8 cellular contexts compared by ENCODE assay signal in the genomic region with DNA sequence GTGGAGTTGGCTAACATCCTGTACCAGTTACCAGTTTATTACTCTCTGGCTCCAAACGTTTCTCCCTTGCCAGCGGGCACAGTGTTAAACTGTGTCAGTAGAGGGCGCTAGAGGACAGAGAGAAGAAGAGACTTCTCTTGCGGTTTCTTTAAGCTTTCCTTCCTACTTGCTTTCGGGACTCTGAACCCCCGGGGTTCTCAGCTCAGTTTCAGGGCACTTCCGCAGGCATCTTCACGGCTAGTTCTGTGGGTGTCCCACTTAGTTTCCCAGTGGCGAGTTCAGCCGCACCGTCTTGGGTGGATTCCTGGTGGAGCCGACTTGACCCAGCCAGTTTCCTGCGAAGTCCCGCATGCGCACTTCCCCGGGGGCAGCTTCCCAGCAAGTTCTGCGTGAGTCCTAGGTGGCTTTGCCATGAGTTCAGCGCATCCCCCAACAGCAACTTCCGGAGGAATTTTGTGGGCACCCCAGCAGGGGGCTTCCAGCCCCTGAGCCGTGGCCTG.
A peak's percentile ranks its signal among the peaks of the same experiment; 100 is the strongest.
DNase-seq lines count a peak whose midpoint lies in the region; ATAC-seq lines count a peak whose summit lies in the region.

No MANE protein-coding gene starts in this region.

- peak overlapping the region; percentile 97 for H3K4me3 Mint-ChIP-seq in dendritic cell treated with granulocyte-macrophage colony-stimulating factor and Interleukin-4, amounts not matched to agents 40 ng/mL and 50 ng/mL, for 4 days

- no peaks in the 10 kb centered on the region for H3K36me3 Mint-ChIP-seq in dendritic cell treated with granulocyte-macrophage colony-stimulating factor and Interleukin-4, amounts not matched to agents 40 ng/mL and 50 ng/mL, for 4 days (ENCODE audit: low read depth)

- peaks cover 11% of the 10 kb centered on the region for H3K27me3 Mint-ChIP-seq in dendritic cell treated with granulocyte-macrophage colony-stimulating factor and Interleukin-4, amounts not matched to agents 40 ng/mL and 50 ng/mL, for 4 days

- peak overlapping the region; percentile 92 for H3K27ac Mint-ChIP-seq in dendritic cell treated with granulocyte-macrophage colony-stimulating factor and Interleukin-4, amounts not matched to agents 40 ng/mL and 50 ng/mL, for 4 days

- DNase-seq in GM04503 (ENCODE audit: low read depth) (peak; percentile 65), NCI-H69 (lab: John Stamatoyannopoulos, UW) (peak; percentile 95), left kidney (ENCODE audit: low read depth, low spot score) (peak; percentile 97)
- peak; percentile 74 for DNase-seq in activated CD4-positive, alpha-beta T cell treated with anti-CD3 and anti-CD28 coated beads, Interleukin-2, amount 50 U/mL, for 1 hour
- peak; percentile 78 for DNase-seq in stimulated activated CD4-positive, alpha-beta T cell treated with anti-CD3 and anti-CD28 coated beads, Interleukin-2, amount 100 ng/mL, for 4 hours (ENCODE audit: low read depth)

- H3K9me3 Mint-ChIP-seq in dendritic cell treated with granulocyte-macrophage colony-stimulating factor and Interleukin-4, amounts not matched to agents 40 ng/mL and 50 ng/mL, for 4 days = no peaks in the 10 kb centered on the region

- peaks cover 38% of the 10 kb centered on the region for H3K4me1 Mint-ChIP-seq in dendritic cell treated with granulocyte-macrophage colony-stimulating factor and Interleukin-4, amounts not matched to agents 40 ng/mL and 50 ng/mL, for 4 days (ENCODE audit: low read depth)

- ATAC-seq in HG03439 (IDR thresholded peaks at IDR 0.05; ENCODE audit: unreplicated experiment) = peak; percentile 60
- no peak for ATAC-seq in GM18873 (IDR thresholded peaks at IDR 0.05; ENCODE audit: low FRiP score, unreplicated experiment)

- intact Hi-C loops in dendritic cell treated with granulocyte-macrophage colony-stimulating factor and Interleukin-4, amounts not matched to agents 40 ng/mL and 50 ng/mL, for 4 days (cut with micrococcal nuclease) = no loop called here
